In genomic region chr2:42141687-42142475, GRCh38 we compare ENCODE assay signal across 8 cellular contexts. TPM values are rescaled to one million over a fixed set of nuclear protein-coding genes. Genes with fewer than 3 reads are reported as not detected.
DNase-seq lines count a peak whose midpoint lies in the region; ATAC-seq and TF ChIP-seq lines count a peak whose summit lies in the region.

No MANE protein-coding gene starts in this region.

- peak overlapping the region; percentile 95 for H3K27ac Mint-ChIP-seq in Caco-2 (ENCODE audit: unreplicated experiment)
- H3K27ac Mint-ChIP-seq in stimulated activated memory B cell treated with anti-CD40 and anti-IgM and Interleukin-4, amounts not matched to agents 10 μg/mL and 1 μg/mL and 100 μg/mL, for 72 hours = peak overlapping the region; percentile 72

- peaks cover 15% of the 10 kb centered on the region for H3K36me3 Mint-ChIP-seq in Caco-2 (ENCODE audit: insufficient read depth, unreplicated experiment)
- peaks cover 21% of the 10 kb centered on the region for H3K36me3 Mint-ChIP-seq in stimulated activated memory B cell treated with anti-CD40 and anti-IgM and Interleukin-4, amounts not matched to agents 10 μg/mL and 1 μg/mL and 100 μg/mL, for 72 hours

- H3K4me3 Mint-ChIP-seq in Caco-2 (ENCODE audit: unreplicated experiment) = peak overlapping the region; percentile 71
- H3K4me3 Mint-ChIP-seq in stimulated activated memory B cell treated with anti-CD40 and anti-IgM and Interleukin-4, amounts not matched to agents 10 μg/mL and 1 μg/mL and 100 μg/mL, for 72 hours = peak overlapping the region; percentile 52

- intact Hi-C loops in Caco-2 (cut with micrococcal nuclease; ENCODE audit: unreplicated experiment) = loop anchor here (1.0 to 2.0 kb wide), 7 partner anchors 9 to 97 kb away; partner anchors contain the start of gene EML4

- ATAC-seq in stimulated activated memory B cell treated with anti-CD40 and anti-IgM and Interleukin-4, amounts not matched to agents 10 μg/mL and 1 μg/mL and 100 μg/mL, for 72 hours = peak; percentile 54
- no peak for ATAC-seq in GM18511 (IDR thresholded peaks at IDR 0.05; ENCODE audit: unreplicated experiment)

- H3K27me3 ChIP-seq in Caco-2 (replicated peaks; ENCODE audit: control insufficient read depth, insufficient read depth, low read length) = no peaks in the 10 kb centered on the region

- POLR2A ChIA-PET in Caco-2 (lab: Charles Lee) = interaction anchor here (0.6 to 1.9 kb wide), 15 partner anchors 9 to 414 kb away, joined by 3 to 32 read pairs (median 3); partner anchors contain the start of gene EML4

- no peaks in the 10 kb centered on the region for H3K9me3 ChIP-seq in Caco-2

- peaks cover 55% of the 10 kb centered on the region for H3K4me1 Mint-ChIP-seq in Caco-2 (ENCODE audit: low read depth, unreplicated experiment)
- H3K4me1 Mint-ChIP-seq in stimulated activated memory B cell treated with anti-CD40 and anti-IgM and Interleukin-4, amounts not matched to agents 10 μg/mL and 1 μg/mL and 100 μg/mL, for 72 hours = peaks cover 39% of the 10 kb centered on the region

- H3K27me3 Mint-ChIP-seq in Caco-2 (ENCODE audit: insufficient read depth, unreplicated experiment) = no peaks in the 10 kb centered on the region
- H3K27me3 Mint-ChIP-seq in stimulated activated memory B cell treated with anti-CD40 and anti-IgM and Interleukin-4, amounts not matched to agents 10 μg/mL and 1 μg/mL and 100 μg/mL, for 72 hours = no peaks in the 10 kb centered on the region

- CTCF ChIA-PET in Caco-2 (lab: Charles Lee) = interaction anchor here (0.9 to 1.3 kb wide), 3 partner anchors 9 to 54 kb away, joined by 4 to 10 read pairs (median 7); no protein-coding TSS in a partner anchor

- no peaks in the 10 kb centered on the region for H3K36me3 ChIP-seq in Caco-2 (ENCODE audit: control insufficient read depth, insufficient read depth, low read length)

- DNase-seq in Caco-2 (peak; percentile 91 to 96), LoVo (ENCODE audit: low spot score) (peak; percentile 48), SK-N-DZ (ENCODE audit: low spot score) (peak; percentile 93), caudate nucleus (lab: John Stamatoyannopoulos, UW) (peak in 12 of 61 donors; percentile 8 to 77 (median 46)), kidney tubule cell (ENCODE audit: low spot score) (peak; percentile 39), T-helper 9 cell (no peak)

- BruUV-seq in Caco-2 (replicated peaks; lab: Mats Ljungman, UMichigan) = TSS peak; percentile 98

- peak overlapping the region; percentile 17 for H3K4me3 ChIP-seq in Caco-2 (ENCODE audit: low read depth, low read length)

- no peaks in the 10 kb centered on the region for H3K9me3 Mint-ChIP-seq in Caco-2 (ENCODE audit: unreplicated experiment)
- H3K9me3 Mint-ChIP-seq in stimulated activated memory B cell treated with anti-CD40 and anti-IgM and Interleukin-4, amounts not matched to agents 10 μg/mL and 1 μg/mL and 100 μg/mL, for 72 hours = no peaks in the 10 kb centered on the region

- H3K4me1 ChIP-seq in Caco-2 = peaks cover 54% of the 10 kb centered on the region

- peak overlapping the region; percentile 72 for H3K27ac ChIP-seq in caudate nucleus (ENCODE audit: low read depth, low read length)

- no peak for TF ChIP-seq CTCF in Caco-2 (IDR thresholded peaks at IDR 0.05; ENCODE audit: insufficient read depth in 1 of 2, low read depth in 1 of 2, low read length in 1 of 2, severe bottlenecking in 1 of 2, unreplicated experiment in 1 of 2)

RNA-seq across cellular contexts. Expression of gene EML4, which starts 27.3 kb away (rescaled TPM):
- total RNA-seq in Caco-2 (2022) = 122 and 125 TPM in 2 replicates
- polyA plus RNA-seq in SK-N-DZ (2014; cell fraction: cytosol; rRNA removed) = 46.4 and 51.0 TPM in 2 replicates
- polyA plus RNA-seq in SK-N-DZ (2014; cell fraction: nucleus; rRNA removed) = 78.8 and 81.0 TPM in 2 replicates
